ENCODE assay signal across 8 cellular contexts in genomic region chr17:32927201-32927723, GRCh38. TPM values are rescaled to one million over a fixed set of nuclear protein-coding genes. Genes with fewer than 3 reads are reported as not detected.
DNase-seq lines count a peak whose midpoint lies in the region; ATAC-seq and TF ChIP-seq lines count a peak whose summit lies in the region.

No MANE protein-coding gene starts in this region.

- TF ChIP-seq CTCF in glutamatergic neuron (IDR thresholded peaks at IDR 0.05; ENCODE audit: partially characterized antibody, unreplicated experiment), result no peak

- H3K4me1 Mint-ChIP-seq in glutamatergic neuron (ENCODE audit: low read depth, unreplicated experiment), result peaks cover 1% of the 10 kb centered on the region

- ATAC-seq in SK-N-SH treated with all-trans-retinoic acid at 6 μM for 48 hours (peak; percentile 53), GM19023 (IDR thresholded peaks at IDR 0.05; ENCODE audit: unreplicated experiment) (no peak), HG02852 (IDR thresholded peaks at IDR 0.05; ENCODE audit: unreplicated experiment) (no peak)

- DNase-seq in EL (peak; percentile 15), glutamatergic neuron (no peak), putamen (ENCODE audit: low spot score) (peak; percentile 31), COLO668 (lab: John Stamatoyannopoulos, UW; ENCODE audit: unreplicated experiment) (no peak), NCI-H1436 (lab: John Stamatoyannopoulos, UW) (no peak)

- no peaks in the 10 kb centered on the region for H3K36me3 Mint-ChIP-seq in glutamatergic neuron (ENCODE audit: unreplicated experiment)

- no peaks in the 10 kb centered on the region for H3K9me3 Mint-ChIP-seq in glutamatergic neuron (ENCODE audit: unreplicated experiment)

- H3K4me3 Mint-ChIP-seq in glutamatergic neuron (ENCODE audit: unreplicated experiment), result peak overlapping the region; percentile 87

- peak overlapping the region; percentile 60 for H3K27ac Mint-ChIP-seq in glutamatergic neuron (ENCODE audit: unreplicated experiment)

- H3K27me3 Mint-ChIP-seq in glutamatergic neuron (ENCODE audit: unreplicated experiment), result peaks cover 4% of the 10 kb centered on the region

TF ChIP-seq in SK-N-SH treated with all-trans-retinoic acid at 6 μM for 48 hours, 23 proteins besides CTCF, POLR2A, EP300 and RAD21:
- TF ChIP-seq TOX (CRISPR knock-in tag; IDR thresholded peaks at IDR 0.05; ENCODE audit: borderline replicate concordance) (no peak), TCF4 (CRISPR knock-in tag; IDR thresholded peaks at IDR 0.05; ENCODE audit: borderline replicate concordance) (no peak), PPARA (CRISPR knock-in tag; IDR thresholded peaks at IDR 0.05; ENCODE audit: borderline replicate concordance) (no peak), CSRNP3 (CRISPR knock-in tag; IDR thresholded peaks at IDR 0.05) (no peak), PATZ1 (CRISPR knock-in tag; IDR thresholded peaks at IDR 0.05; ENCODE audit: borderline replicate concordance) (no peak)

RNA-seq across cellular contexts. Expression of gene TMEM98, which starts 0.7 kb away (rescaled TPM):
- 62.3 TPM for total RNA-seq in glutamatergic neuron (ENCODE audit: unreplicated experiment)

RNA-seq across cellular contexts. Expression of gene MYO1D, which starts 50.3 kb away (rescaled TPM):
- 5.3 TPM for total RNA-seq in glutamatergic neuron (ENCODE audit: unreplicated experiment)

Comparison
In these comparisons a context has a peak if more than half of its experiments do, and no peak if none do; other contexts are left out.
1. DNase-seq: peak in EL (single experiment) and putamen (single experiment); none in glutamatergic neuron (single experiment), COLO668 (single experiment) and NCI-H1436 (single experiment).